In genomic region chr21:33994373-33994772, GRCh38 we compare ENCODE assay signal across 21 cellular contexts.
"Had no signal": no experiment of that assay in that cellular context is flagged by ENCODE, and none has a peak within 500 bp of the region (broad histone marks: within the 10 kb centered on the region; RNA-seq: fewer than 3 reads in every experiment).

No MANE protein-coding gene starts in this region.

- DNase-seq: activated CD4-positive, alpha-beta memory T cell treated with anti-CD3 and anti-CD28 coated beads, Interleukin-2, amount 10 ng/mL, durations not matched to agents 7 days and 5 days; activated CD4-positive, alpha-beta T cell treated with anti-CD3 and anti-CD28 coated beads for 4 hours; activated CD4-positive, CD25-positive, alpha-beta regulatory T cell; central memory CD4-positive, alpha-beta T cell; endodermal cell; mesendoderm; retina; stimulated activated CD4-positive, alpha-beta T cell treated with anti-CD3 and anti-CD28 coated beads, Interleukin-2, amount 100 ng/mL, for 48 hours; stimulated activated CD8-positive, alpha-beta memory T cell treated with anti-CD3 and anti-CD28 coated beads, Interleukin-4, amount 100 ng/mL, for 48 hours; stimulated activated naive CD4-positive, alpha-beta T cell treated with Interleukin-2 at 50 U/mL for 16 hours; T1000; upper lobe of right lung had no signal

- H3K4me3 ChIP-seq: heart left ventricle, mucosa of descending colon, thoracic aorta, upper lobe of right lung had no signal

- H3K36me3 ChIP-seq: heart left ventricle, thoracic aorta, upper lobe of right lung had no signal

- H3K27ac ChIP-seq: epithelial cell of prostate, upper lobe of right lung had no signal

- ATAC-seq: activated naive CD4-positive, alpha-beta T cell treated with anti-CD3 and anti-CD28 coated beads, Interleukin-2, amount 50 U/mL, for 72 hours had no signal

- H3K9me3 ChIP-seq: mucosa of descending colon, thoracic aorta, upper lobe of right lung had no signal

- H3K27me3 ChIP-seq: heart left ventricle, upper lobe of right lung had no signal

- H3K4me3 Mint-ChIP-seq: activated CD4-positive, alpha-beta memory T cell treated with anti-CD3 and anti-CD28 coated beads, Interleukin-2, amount 10 ng/mL, durations not matched to agents 7 days and 5 days; activated T-helper 1 cell treated with anti-CD3 and anti-CD28 coated beads, Interleukin-12 subunit alpha, Interleukin-12 subunit beta, Interleukin-2, Interleukin-4 antibody, amounts not matched to agents 30 ng/mL and 10 ng/mL and 1 ng/mL, durations not matched to agents 14 hours and 24 hours and 36 hours; endodermal cell; neural crest cell; T-helper 1 cell treated with Interleukin-12 subunit alpha and Interleukin-12 subunit beta and Interleukin-4 antibody, amounts not matched to agents 30 μg/mL and 1 μg/mL, for 36 hours had no signal

- H3K27ac Mint-ChIP-seq: activated CD4-positive, alpha-beta memory T cell treated with anti-CD3 and anti-CD28 coated beads, Interleukin-2, amount 10 ng/mL, durations not matched to agents 7 days and 5 days; endodermal cell; progenitor cell of endocrine pancreas had no signal

- H3K4me1 ChIP-seq: upper lobe of right lung had no signal
